15 cellular contexts compared by ENCODE assay signal in the genomic region with DNA sequence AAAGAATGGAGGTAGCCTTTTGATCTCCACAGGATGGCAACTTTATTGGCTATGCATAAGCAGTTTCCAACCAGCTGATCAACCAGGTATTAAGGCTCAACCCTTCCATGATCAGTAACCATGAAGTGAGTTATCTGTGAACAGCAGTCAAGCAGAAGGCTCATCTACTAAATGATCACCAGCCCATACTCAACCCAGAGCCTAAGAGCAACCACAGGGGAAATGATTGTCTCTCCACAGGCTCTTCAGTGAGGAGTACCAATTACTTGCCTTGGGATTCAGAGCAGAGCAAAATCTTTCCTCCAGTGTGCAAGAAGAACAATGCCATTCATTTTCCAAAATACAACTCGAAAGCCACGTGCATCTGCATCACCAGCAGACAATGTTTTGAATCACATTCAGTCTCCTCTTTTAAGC.
DNase-seq lines count a peak whose midpoint lies in the region; ATAC-seq and TF ChIP-seq lines count a peak whose summit lies in the region.
"Had no signal": no experiment of that assay in that cellular context is flagged by ENCODE, and none has a peak within 500 bp of the region (broad histone marks: within the 10 kb centered on the region; RNA-seq: fewer than 3 reads in every experiment).

No MANE protein-coding gene starts in this region.

- peak overlapping the region; percentile 5 for H3K27ac ChIP-seq in layer of hippocampus (ENCODE audit: low read depth, low read length)
- peak overlapping the region; percentile 63 for H3K27ac ChIP-seq in temporal lobe (ENCODE audit: low read depth, low read length)
- H3K27ac ChIP-seq: body of pancreas, epithelial cell of prostate, skin epidermis, thyroid gland had no signal

- TF ChIP-seq CTCF in natural killer cell (IDR thresholded peaks at IDR 0.05): no peak

- H3K4me3 Mint-ChIP-seq in natural killer cell: no peak overlapping the region

- no peaks in the 10 kb centered on the region for H3K36me3 Mint-ChIP-seq in natural killer cell

- H3K9me3 Mint-ChIP-seq in natural killer cell: peaks cover 5 to 6% of the 10 kb centered on the region in 2 donors

- H3K4me1 Mint-ChIP-seq in natural killer cell: no peaks in the 10 kb centered on the region

- H3K27me3 ChIP-seq in layer of hippocampus (ENCODE audit: control insufficient read depth, insufficient read depth, low read length): no peaks in the 10 kb centered on the region
- H3K27me3 ChIP-seq: thyroid gland had no signal

- ATAC-seq in natural killer cell: no peak
- ATAC-seq: body of pancreas had no signal

- DNase-seq in NCI-H1694 treated with DMSO at 0.1 percent for 48 hours (lab: John Stamatoyannopoulos, UW): peak; percentile 15
- DNase-seq in NCI-H1694 (lab: John Stamatoyannopoulos, UW): no peak
- DNase-seq in SK-MEL-5 (ENCODE audit: low read depth, low spot score): peak; percentile 89
- DNase-seq in effector CD8-positive, alpha-beta T cell (lab: John Stamatoyannopoulos, UW): no peak
- DNase-seq in NCI-H446 (lab: John Stamatoyannopoulos, UW): no peak
- no peak for DNase-seq in natural killer cell
- DNase-seq: activated CD8-positive, alpha-beta memory T cell treated with anti-CD3 and anti-CD28 coated beads for 24 hours; activated gamma-delta T cell treated with Interleukin-2 at 50 U/mL for 16 hours; body of pancreas; NCI-H226; thyroid gland had no signal

- in situ Hi-C loops in SK-MEL-5 (cut with HindIII; ENCODE audit: low pct_unique_long_range_greater_than_20kb, low sequenced_read_pairs): no loop called here

- no peaks in the 10 kb centered on the region for H3K27me3 Mint-ChIP-seq in natural killer cell (ENCODE audit: low read depth in 2 of 2)

- intact Hi-C loops in natural killer cell (cut with micrococcal nuclease): no loop called here

- no peak overlapping the region for H3K27ac Mint-ChIP-seq in natural killer cell

Comparison
In these comparisons a context has a peak if more than half of its experiments do, and no peak if none do; other contexts are left out.
1. DNase-seq: peak in NCI-H1694 treated with DMSO at 0.1 percent for 48 hours (single experiment) and SK-MEL-5 (single experiment); none in NCI-H1694 (single experiment), effector CD8-positive, alpha-beta T cell (single experiment), NCI-H446 (0 of 2) and natural killer cell (single experiment).